In the genomic region with DNA sequence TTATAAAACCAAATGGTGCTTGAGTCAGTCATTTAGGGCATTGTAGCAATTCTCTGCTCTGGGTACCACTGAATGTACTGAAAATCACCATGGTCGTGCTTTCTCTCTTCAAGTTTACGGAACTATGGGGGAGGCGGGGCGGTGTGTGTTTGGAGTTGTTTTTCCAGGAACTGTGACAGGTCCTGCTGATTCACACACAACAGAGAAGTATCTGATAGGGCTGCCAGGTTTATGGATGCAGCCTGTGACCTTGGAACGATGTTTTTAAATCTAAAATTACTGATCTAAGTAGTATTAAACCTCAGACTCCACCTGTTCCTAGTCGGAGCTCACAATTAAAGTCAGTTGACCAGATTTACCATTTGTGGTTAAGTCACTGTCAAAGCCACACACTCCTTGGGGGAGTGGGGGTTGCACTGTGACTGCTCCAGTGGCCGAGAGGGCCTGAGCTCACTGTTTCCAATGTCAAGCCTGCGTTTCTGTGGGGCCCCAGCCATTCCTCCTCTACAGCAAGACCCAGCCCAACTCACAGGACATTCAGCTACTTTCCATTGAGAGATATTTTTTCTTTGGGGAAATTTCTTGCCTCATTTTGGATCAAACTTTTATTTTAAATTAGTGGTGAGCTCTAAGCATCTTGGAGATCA, we compare ENCODE assay signal across 1 cellular context.
TF ChIP-seq lines count a peak whose summit lies in the region.

No MANE protein-coding gene starts in this region.

TF ChIP-seq in H1, 55 proteins besides CTCF, POLR2A, EP300 and RAD21:
- TF ChIP-seq TCF12 (IDR thresholded peaks at IDR 0.05; ENCODE audit: low read depth, low read length) (no peak), NRF1 (IDR thresholded peaks at IDR 0.05; ENCODE audit: low read depth, low read length) (no peak), BRCA1 (IDR thresholded peaks at IDR 0.05; ENCODE audit: low read depth, low read length) (no peak), CREB1 (IDR thresholded peaks at IDR 0.05) (no peak), CTBP2 (IDR thresholded peaks at IDR 0.05; ENCODE audit: borderline replicate concordance, insufficient read depth, insufficient read length, low read length) (no peak), FOSL1 (IDR thresholded peaks at IDR 0.05; ENCODE audit: insufficient read depth, low read depth, low read length) (no peak), SP4 (IDR thresholded peaks at IDR 0.05; ENCODE audit: low read length) (no peak), RXRA (IDR thresholded peaks at IDR 0.05; ENCODE audit: insufficient read depth, low read depth, low read length) (no peak), SRF (IDR thresholded peaks at IDR 0.05; ENCODE audit: low read depth, low read length) (no peak), JUN (IDR thresholded peaks at IDR 0.05; ENCODE audit: low read depth, low read length) (no peak), RFX5 (IDR thresholded peaks at IDR 0.05; ENCODE audit: borderline replicate concordance, low read depth, low read length) (no peak), ASH2L (IDR thresholded peaks at IDR 0.05; ENCODE audit: low read length) (no peak), EZH2 (IDR thresholded peaks at IDR 0.05; ENCODE audit: low read depth, low read length, severe bottlenecking) (no peak), RBBP5 (IDR thresholded peaks at IDR 0.05; ENCODE audit: borderline replicate concordance, low read depth, low read length) (no peak)
- TF ChIP-seq, protein P1, sequence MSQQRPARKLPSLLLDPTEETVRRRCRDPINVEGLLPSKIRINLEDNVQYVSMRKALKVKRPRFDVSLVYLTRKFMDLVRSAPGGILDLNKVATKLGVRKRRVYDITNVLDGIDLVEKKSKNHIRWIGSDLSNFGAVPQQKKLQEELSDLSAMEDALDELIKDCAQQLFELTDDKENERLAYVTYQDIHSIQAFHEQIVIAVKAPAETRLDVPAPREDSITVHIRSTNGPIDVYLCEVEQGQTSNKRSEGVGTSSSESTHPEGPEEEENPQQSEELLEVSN (IDR thresholded peaks at IDR 0.05), result no peak
- TF ChIP-seq, protein P2, sequence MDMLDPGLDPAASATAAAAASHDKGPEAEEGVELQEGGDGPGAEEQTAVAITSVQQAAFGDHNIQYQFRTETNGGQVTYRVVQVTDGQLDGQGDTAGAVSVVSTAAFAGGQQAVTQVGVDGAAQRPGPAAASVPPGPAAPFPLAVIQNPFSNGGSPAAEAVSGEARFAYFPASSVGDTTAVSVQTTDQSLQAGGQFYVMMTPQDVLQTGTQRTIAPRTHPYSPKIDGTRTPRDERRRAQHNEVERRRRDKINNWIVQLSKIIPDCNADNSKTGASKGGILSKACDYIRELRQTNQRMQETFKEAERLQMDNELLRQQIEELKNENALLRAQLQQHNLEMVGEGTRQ (IDR thresholded peaks at IDR 0.05; ENCODE audit: low read length), result no peak
